In the genomic region with DNA sequence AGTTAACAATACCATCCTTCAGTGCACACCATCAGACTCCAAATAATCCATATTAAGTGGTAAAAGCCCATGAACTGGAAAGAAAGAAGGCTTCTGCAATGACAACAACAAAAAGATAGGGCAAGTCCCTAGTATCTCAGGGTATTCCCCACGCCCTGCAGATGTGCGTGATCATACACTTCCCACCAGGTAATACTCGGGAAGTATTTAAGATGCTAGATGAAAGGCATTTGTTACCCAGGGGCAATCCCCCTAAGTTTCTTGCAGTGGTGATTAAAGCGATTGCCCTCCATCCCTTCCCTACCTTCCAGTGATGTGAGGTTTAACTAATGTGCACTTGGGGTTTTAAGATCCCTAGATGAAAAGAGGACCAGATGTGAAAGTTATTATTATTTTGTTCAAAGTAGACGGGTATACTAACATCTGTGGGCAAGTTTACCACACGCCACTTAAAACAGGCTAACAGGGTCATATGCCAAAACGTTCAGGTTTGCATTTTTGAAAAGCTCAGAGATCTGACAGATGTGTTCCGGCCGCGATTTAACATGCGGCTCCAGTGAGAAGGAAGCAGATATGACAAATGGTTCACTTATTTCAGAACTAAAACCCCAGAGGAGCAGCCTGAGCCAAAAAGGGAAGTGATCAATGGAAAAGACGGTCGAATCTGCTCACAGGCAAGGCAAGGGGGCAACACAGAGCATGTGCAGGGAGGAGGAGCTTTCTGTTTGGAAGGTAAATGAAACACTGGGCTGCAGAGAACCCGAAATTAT, we compare ENCODE assay signal across 8 cellular contexts. TPM values are rescaled to one million over a fixed set of nuclear protein-coding genes. Genes with fewer than 3 reads are reported as not detected.
DNase-seq lines count a peak whose midpoint lies in the region; ATAC-seq, FAIRE-seq and TF ChIP-seq lines count a peak whose summit lies in the region.

No MANE protein-coding gene starts in this region.

- no peaks in the 10 kb centered on the region for H3K79me2 ChIP-seq in OCI-LY7 (ENCODE audit: insufficient read depth, low read depth, low read length)
- peaks cover 22% of the 10 kb centered on the region for H3K79me2 ChIP-seq in astrocyte (ENCODE audit: insufficient read depth, low read length)

- CTCF ChIA-PET in OCI-LY7 (lab: Charles Lee; ENCODE audit: unreplicated experiment) = no interaction called here

- FAIRE-seq in GM18507 (lab: Jason Lieb, UNC) (peak; percentile 94), astrocyte (lab: Jason Lieb, UNC) (no peak)

- H3K36me3 ChIP-seq in OCI-LY7 (ENCODE audit: insufficient read depth, low read length) (no peaks in the 10 kb centered on the region), astrocyte (ENCODE audit: insufficient read depth, low read length) (no peaks in the 10 kb centered on the region)

- H3K4me3 Mint-ChIP-seq in astrocyte (ENCODE audit: unreplicated experiment) = no peak overlapping the region
- peak overlapping the region; percentile 44 for H3K4me3 Mint-ChIP-seq in stimulated activated effector memory CD8-positive, alpha-beta T cell treated with anti-CD3 and anti-CD28 coated beads, Interleukin-12 subunit alpha, Interleukin-12 subunit beta, amount 100 ng/mL, for 72 hours

- H3K4me2 ChIP-seq in OCI-LY7 (ENCODE audit: low read length) (peak overlapping the region; percentile 30), astrocyte (ENCODE audit: low read length) (peak overlapping the region; percentile 39)

- no peaks in the 10 kb centered on the region for H3K27me3 Mint-ChIP-seq in astrocyte (ENCODE audit: low read depth, unreplicated experiment)

- no peak overlapping the region for H3K9ac ChIP-seq in astrocyte (ENCODE audit: low read length)

- peak overlapping the region; percentile 51 for H3K27ac ChIP-seq in OCI-LY7 (ENCODE audit: low read depth, low read length, poor library complexity, severe bottlenecking)
- no peak overlapping the region for H3K27ac ChIP-seq in astrocyte (ENCODE audit: low read depth, low read length)

- H4K20me1 ChIP-seq in OCI-LY7 (ENCODE audit: insufficient read depth, low read length) = no peaks in the 10 kb centered on the region
- H4K20me1 ChIP-seq in astrocyte (ENCODE audit: insufficient read depth, low read length) = peaks cover 5% of the 10 kb centered on the region

- TF ChIP-seq CTCF in OCI-LY7 (conservative IDR thresholded peaks at IDR 0.05; ENCODE audit: low read length) (no peak), astrocyte (IDR thresholded peaks at IDR 0.05; ENCODE audit: insufficient read depth, low read depth, low read length) (no peak), GM10266 (IDR thresholded peaks at IDR 0.05; ENCODE audit: control insufficient read depth, insufficient read depth, low read depth, missing control alignments) (no peak)

- H3K27me3 ChIP-seq in astrocyte (ENCODE audit: insufficient read depth, low read length) = no peaks in the 10 kb centered on the region

- H3K27ac Mint-ChIP-seq in astrocyte (ENCODE audit: unreplicated experiment) = no peak overlapping the region
- H3K27ac Mint-ChIP-seq in stimulated activated effector memory CD8-positive, alpha-beta T cell treated with anti-CD3 and anti-CD28 coated beads, Interleukin-12 subunit alpha, Interleukin-12 subunit beta, amount 100 ng/mL, for 72 hours = peak overlapping the region; percentile 51

- BruUV-seq in OCI-LY7 (replicated peaks; lab: Mats Ljungman, UMichigan) = no TSS peak

- peaks cover 16% of the 10 kb centered on the region for H3K36me3 Mint-ChIP-seq in astrocyte (ENCODE audit: low read depth, unreplicated experiment)
- no peaks in the 10 kb centered on the region for H3K36me3 Mint-ChIP-seq in stimulated activated effector memory CD8-positive, alpha-beta T cell treated with anti-CD3 and anti-CD28 coated beads, Interleukin-12 subunit alpha, Interleukin-12 subunit beta, amount 100 ng/mL, for 72 hours

- peaks cover 8% of the 10 kb centered on the region for H3K4me1 Mint-ChIP-seq in astrocyte (ENCODE audit: low read depth, unreplicated experiment)
- H3K4me1 Mint-ChIP-seq in stimulated activated effector memory CD8-positive, alpha-beta T cell treated with anti-CD3 and anti-CD28 coated beads, Interleukin-12 subunit alpha, Interleukin-12 subunit beta, amount 100 ng/mL, for 72 hours = peaks cover 23% of the 10 kb centered on the region

- peak overlapping the region; percentile 14 for H3K4me3 ChIP-seq in OCI-LY7 (ENCODE audit: low read depth, low read length, poor library complexity, severe bottlenecking)
- H3K4me3 ChIP-seq in astrocyte (ENCODE audit: insufficient read depth, low read depth, low read length) = no peak overlapping the region

- ATAC-seq in HG02798 (IDR thresholded peaks at IDR 0.05; ENCODE audit: poor library complexity, unreplicated experiment) = peak; percentile 97
- peak; percentile 94 for ATAC-seq in stimulated activated effector memory CD8-positive, alpha-beta T cell treated with anti-CD3 and anti-CD28 coated beads, Interleukin-12 subunit alpha, Interleukin-12 subunit beta, amount 100 ng/mL, for 72 hours

- peaks cover 15% of the 10 kb centered on the region for H3K4me1 ChIP-seq in OCI-LY7 (ENCODE audit: insufficient read depth, low read length, poor library complexity, severe bottlenecking)
- no peaks in the 10 kb centered on the region for H3K4me1 ChIP-seq in astrocyte (ENCODE audit: insufficient read depth, low read length)

- H3K9me3 ChIP-seq in OCI-LY7 (ENCODE audit: low read length) (no peaks in the 10 kb centered on the region), astrocyte (ENCODE audit: insufficient read depth, low read depth, low read length) (no peaks in the 10 kb centered on the region)

- POLR2A ChIA-PET in OCI-LY7 (lab: Charles Lee) = interaction anchor here (0.6 to 1.6 kb wide), 8 partner anchors 8 to 232 kb away, joined by 3 to 7 read pairs (median 4); no protein-coding TSS in a partner anchor

- intact Hi-C loops in OCI-LY7 (cut with micrococcal nuclease; ENCODE audit: unreplicated experiment) = no loop called here

- H2AFZ ChIP-seq in OCI-LY7 (ENCODE audit: low read length) = peak overlapping the region; percentile 40; the same call in 1 of the 2 replicates
- peak overlapping the region; percentile 3 for H2AFZ ChIP-seq in astrocyte (ENCODE audit: low read depth, low read length)

- H3K9me2 ChIP-seq in OCI-LY7 (ENCODE audit: insufficient read depth, low read length) = no peaks in the 10 kb centered on the region

- peak; percentile 56 for DNase-seq in GM18507 (ENCODE audit: extremely low spot score, insufficient read length, low read depth)
- DNase-seq in OCI-LY7 (ENCODE audit: low spot score) = peak; percentile 69
- DNase-seq in astrocyte (ENCODE audit: low read depth) = peak; percentile 45
- peak in 1 of 2 donors; percentile 55 for DNase-seq in stimulated activated effector memory CD8-positive, alpha-beta T cell treated with anti-CD3 and anti-CD28 coated beads, Interleukin-12 subunit alpha, Interleukin-12 subunit beta, amount 100 ng/mL, for 72 hours (ENCODE audit: low spot score in 2 of 2)
- DNase-seq in dedifferentiated amniotic fluid mesenchymal stem cell (ENCODE audit: extremely low spot score) = no peak
- DNase-seq in midbrain (lab: John Stamatoyannopoulos, UW) = no peak
- DNase-seq in GM10266 (ENCODE audit: extremely low spot score) = no peak

- H3K9me3 Mint-ChIP-seq in astrocyte (ENCODE audit: unreplicated experiment) = peaks cover 9% of the 10 kb centered on the region
- H3K9me3 Mint-ChIP-seq in stimulated activated effector memory CD8-positive, alpha-beta T cell treated with anti-CD3 and anti-CD28 coated beads, Interleukin-12 subunit alpha, Interleukin-12 subunit beta, amount 100 ng/mL, for 72 hours = peaks cover 3% of the 10 kb centered on the region

RNA-seq across cellular contexts. Expression of a gene that starts 17.4 kb away (rescaled TPM):
- total RNA-seq in OCI-LY7 (2014; rRNA removed; shearing (Covaris generic)) = 12.4 and 15.0 TPM in 2 replicates
- total RNA-seq in OCI-LY7 (2022) = 25.1 and 27.0 TPM in 2 replicates
- total RNA-seq in astrocyte = 17.0 and 17.8 TPM in 2 replicates

Comparison
In these comparisons a context has a peak if more than half of its experiments do, and no peak if none do; other contexts are left out.
1. DNase-seq: peak in GM18507 (single experiment), OCI-LY7 (single experiment) and astrocyte (single experiment); none in dedifferentiated amniotic fluid mesenchymal stem cell (single experiment), midbrain (single experiment) and GM10266 (single experiment).